Comparison of ENCODE assay signal across 17 cellular contexts in genomic region chr1:63973005-63973419, GRCh38.
DNase-seq lines count a peak whose midpoint lies in the region; ATAC-seq and TF ChIP-seq lines count a peak whose summit lies in the region.
"Had no signal": no experiment of that assay in that cellular context is flagged by ENCODE, and none has a peak within 500 bp of the region (broad histone marks: within the 10 kb centered on the region; RNA-seq: fewer than 3 reads in every experiment).

No MANE protein-coding gene starts in this region.

- H3K27me3 Mint-ChIP-seq in WTC11 (ENCODE audit: low read depth): no peaks in the 10 kb centered on the region

- H3K4me3 Mint-ChIP-seq in WTC11: no peak overlapping the region
- H3K4me3 Mint-ChIP-seq: CD4-positive, CD25-positive, alpha-beta regulatory T cell; HFFc6 had no signal

- DNase-seq in H7 (peak; percentile 11), WTC11 (ENCODE audit: low spot score) (peak; percentile 38), fibroblast of mammary gland (ENCODE audit: low read depth) (peak; percentile 54), myocyte (ENCODE audit: low read depth) (peak; percentile 44), dorsolateral prefrontal cortex (no peak), hypothalamus (lab: John Stamatoyannopoulos, UW) (no peak)
- DNase-seq: AML-193; Calu3; CD4-positive, CD25-positive, alpha-beta regulatory T cell; DMS79; HFFc6; KG1; NCI-H1048; NCI-H345; NCI-H526 treated with DMSO at 0.1 percent for 48 hours; PC-3 had no signal

- H3K36me3 Mint-ChIP-seq in WTC11: peaks cover 11% of the 10 kb centered on the region
- H3K36me3 Mint-ChIP-seq: CD4-positive, CD25-positive, alpha-beta regulatory T cell had no signal

- TF ChIP-seq CTCF in WTC11 (IDR thresholded peaks at IDR 0.05): no peak
- TF ChIP-seq CTCF in fibroblast of mammary gland (conservative IDR thresholded peaks at IDR 0.05; ENCODE audit: control insufficient read depth, insufficient read depth, low read depth, low read length): no peak
- no peak for TF ChIP-seq CTCF in dorsolateral prefrontal cortex (IDR thresholded peaks at IDR 0.05 in 54 of 56, conservative IDR thresholded peaks at IDR 0.05 in 2 of 56; ENCODE audit: low read depth in 1 of 56, partially characterized antibody in 56 of 56)

- CTCF ChIA-PET in WTC11 (lab: Charles Lee): interaction anchor here (1.3 to 1.6 kb wide), 2 partner anchors 51 to 281 kb away, joined by 4 to 5 read pairs; no protein-coding TSS in a partner anchor

- H3K27ac ChIP-seq in dorsolateral prefrontal cortex: no peak overlapping the region

- ATAC-seq in WTC11: peak; percentile 93
- ATAC-seq in HG02981 (IDR thresholded peaks at IDR 0.05; ENCODE audit: unreplicated experiment): no peak
- ATAC-seq: PC-3 had no signal

- H3K27me3 ChIP-seq in H7 (ENCODE audit: control insufficient read depth, insufficient read depth, low read length) (no peaks in the 10 kb centered on the region), dorsolateral prefrontal cortex (no peaks in the 10 kb centered on the region)

- peaks cover 20% of the 10 kb centered on the region for H3K4me1 Mint-ChIP-seq in WTC11
- H3K4me1 Mint-ChIP-seq: CD4-positive, CD25-positive, alpha-beta regulatory T cell had no signal

- H3K4me3 ChIP-seq in H7 (ENCODE audit: insufficient read depth, low read depth, low read length) (no peak overlapping the region), fibroblast of mammary gland (ENCODE audit: control insufficient read depth, low read depth, low read length) (no peak overlapping the region), dorsolateral prefrontal cortex (no peak overlapping the region)

- 0 out of 2 replicates have a peak overlapping the region, but pooled peaks have one; percentile 15 for H3K27ac Mint-ChIP-seq in WTC11
- H3K27ac Mint-ChIP-seq: CD4-positive, CD25-positive, alpha-beta regulatory T cell; HFFc6 had no signal

- intact Hi-C loops in dorsolateral prefrontal cortex (cut with DNase I): no loop called here

- no peaks in the 10 kb centered on the region for H3K36me3 ChIP-seq in H7 (replicated peaks; ENCODE audit: control insufficient read depth, insufficient read depth, low read length)

- POLR2A ChIA-PET in WTC11 (lab: Charles Lee): no interaction called here

- H3K9me3 Mint-ChIP-seq in WTC11: peaks cover 13% of the 10 kb centered on the region
- H3K9me3 Mint-ChIP-seq: HFFc6 had no signal

TF ChIP-seq in WTC11, 78 proteins besides CTCF, POLR2A, EP300 and RAD21:
- no peak for TF ChIP-seq NFE2L1 (CRISPR knock-in tag; IDR thresholded peaks at IDR 0.05)
- no peak for TF ChIP-seq TEAD4 (CRISPR knock-in tag; IDR thresholded peaks at IDR 0.05)
- TF ChIP-seq MYBL2 (CRISPR knock-in tag; IDR thresholded peaks at IDR 0.05): no peak
- TF ChIP-seq ESRRA (CRISPR knock-in tag; IDR thresholded peaks at IDR 0.05; ENCODE audit: borderline replicate concordance): no peak
- TF ChIP-seq ZNF263 (CRISPR knock-in tag; IDR thresholded peaks at IDR 0.05; ENCODE audit: low read depth): no peak
- no peak for TF ChIP-seq ZNF425 (CRISPR knock-in tag; conservative IDR thresholded peaks at IDR 0.05)
- no peak for TF ChIP-seq ZNF121 (CRISPR knock-in tag; IDR thresholded peaks at IDR 0.05)
- no peak for TF ChIP-seq ZNF396 (CRISPR knock-in tag; IDR thresholded peaks at IDR 0.05; ENCODE audit: borderline replicate concordance)
- TF ChIP-seq TCF7 (CRISPR knock-in tag; IDR thresholded peaks at IDR 0.05; ENCODE audit: low read depth): no peak
- no peak for TF ChIP-seq ZNF138 (CRISPR knock-in tag; conservative IDR thresholded peaks at IDR 0.05)
- no peak for TF ChIP-seq ZNF512 (CRISPR knock-in tag; IDR thresholded peaks at IDR 0.05; ENCODE audit: borderline replicate concordance)
- no peak for TF ChIP-seq OVOL2 (CRISPR knock-in tag; IDR thresholded peaks at IDR 0.05; ENCODE audit: borderline replicate concordance)
- TF ChIP-seq ATF1 (CRISPR knock-in tag; IDR thresholded peaks at IDR 0.05): no peak
- no peak for TF ChIP-seq JUN (CRISPR knock-in tag; IDR thresholded peaks at IDR 0.05)
- no peak for TF ChIP-seq MAX (CRISPR knock-in tag; IDR thresholded peaks at IDR 0.05)
- no peak for TF ChIP-seq ZNF317 (CRISPR knock-in tag; IDR thresholded peaks at IDR 0.05; ENCODE audit: borderline replicate concordance, low read depth)
- TF ChIP-seq ZNF219 (CRISPR knock-in tag; IDR thresholded peaks at IDR 0.05; ENCODE audit: borderline replicate concordance): no peak
- no peak for TF ChIP-seq FOXK1 (CRISPR knock-in tag; IDR thresholded peaks at IDR 0.05)

Comparison
In these comparisons a context has a peak if more than half of its experiments do, and no peak if none do; other contexts are left out.
1. DNase-seq: peak in H7 (single experiment), WTC11 (single experiment), fibroblast of mammary gland (single experiment) and myocyte (single experiment); none in dorsolateral prefrontal cortex (0 of 10) and hypothalamus (0 of 51).